8 cellular contexts compared by ENCODE assay signal in the genomic region with DNA sequence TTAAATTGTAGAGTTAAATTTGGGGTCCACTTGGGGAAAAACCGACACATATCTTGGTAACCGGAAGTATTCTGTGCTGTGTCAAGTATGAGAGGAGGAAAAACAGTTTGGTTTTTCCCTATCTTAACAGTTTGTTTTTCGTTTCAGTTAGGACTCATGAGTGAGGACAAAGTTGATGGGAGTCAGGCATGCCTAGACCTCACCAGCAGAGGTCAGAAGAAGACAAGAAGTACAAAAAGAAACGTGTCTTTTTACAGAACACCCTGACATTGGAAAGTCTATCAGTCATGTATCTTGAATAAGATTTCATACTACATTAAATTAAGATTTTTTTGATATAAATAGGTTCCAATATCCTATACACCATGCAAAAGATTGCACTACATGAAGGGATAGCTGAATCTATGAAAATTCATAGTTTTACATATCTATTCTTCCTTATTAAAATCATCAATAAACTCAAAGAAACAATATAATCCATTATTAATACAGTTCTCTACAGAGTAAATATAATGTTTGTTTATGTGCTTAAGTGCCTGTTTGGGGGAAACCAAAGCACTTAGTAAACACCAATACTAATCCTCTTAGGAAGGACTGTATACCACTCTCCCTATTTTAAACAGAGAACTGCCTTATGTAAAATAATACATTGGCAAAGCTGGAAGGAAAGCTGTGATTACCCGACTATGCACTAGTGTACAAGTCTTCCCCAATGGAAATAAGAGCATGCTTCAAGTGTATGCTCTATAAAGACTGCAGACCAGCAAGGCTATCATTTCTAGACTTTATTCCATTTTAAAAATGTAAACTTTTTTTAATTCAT.
DNase-seq lines count a peak whose midpoint lies in the region; ATAC-seq and TF ChIP-seq lines count a peak whose summit lies in the region.

No MANE protein-coding gene starts in this region.

- 39% methylated on average over 5 of the region's 5 CpGs for WGBS in hepatocyte (ENCODE audit: low lambda C conversion rate, missing lambda C conversion rate)

- H3K9me3 ChIP-seq in DND-41 (ENCODE audit: insufficient read depth, low read length, severe bottlenecking) (no peaks in the 10 kb centered on the region), PC-9 (ENCODE audit: insufficient read depth, low read depth) (no peaks in the 10 kb centered on the region), hepatocyte (ENCODE audit: low read depth) (no peaks in the 10 kb centered on the region)

- H3K27me3 ChIP-seq in DND-41 (ENCODE audit: insufficient read depth, low read length, poor library complexity) (no peaks in the 10 kb centered on the region), PC-9 (ENCODE audit: insufficient read depth, low read depth) (no peaks in the 10 kb centered on the region), hepatocyte (no peaks in the 10 kb centered on the region)

- H3K27ac ChIP-seq in DND-41 (ENCODE audit: low read length), result no peak overlapping the region
- 0 out of 2 replicates have a peak overlapping the region, but pooled peaks have one; percentile 17 for H3K27ac ChIP-seq in PC-9
- no peak overlapping the region for H3K27ac ChIP-seq in hepatocyte

- H3K4me1 ChIP-seq in DND-41 (ENCODE audit: insufficient read depth, low read length) (no peaks in the 10 kb centered on the region), PC-9 (replicated peaks; ENCODE audit: insufficient read depth) (no peaks in the 10 kb centered on the region), hepatocyte (ENCODE audit: insufficient read depth) (no peaks in the 10 kb centered on the region)

- POLR2A ChIA-PET in PC-9 (lab: Charles Lee; ENCODE audit: unreplicated experiment), result no interaction called here

- TF ChIP-seq CTCF in DND-41 (IDR thresholded peaks at IDR 0.05; ENCODE audit: borderline replicate concordance, extremely low read depth, low read length, poor library complexity, severe bottlenecking) (peak; percentile 87), PC-9 (conservative IDR thresholded peaks at IDR 0.05) (peak; percentile 82), hepatocyte (IDR thresholded peaks at IDR 0.05; ENCODE audit: poor library complexity) (peak; percentile 90)

- H2AFZ ChIP-seq in DND-41 (ENCODE audit: low read depth, low read length) (no peak overlapping the region), PC-9 (no peak overlapping the region), hepatocyte (no peak overlapping the region)

- H3K9ac ChIP-seq in DND-41 (ENCODE audit: low read depth, low read length), result no peak overlapping the region

- CTCF ChIA-PET in PC-9 (lab: Charles Lee), result interaction anchor here (0.6 to 1.0 kb wide), 3 partner anchors 209 to 301 kb away, joined by 3 read pairs; no protein-coding TSS in a partner anchor

- no TSS peak for BruUV-seq in PC-9 (replicated peaks; lab: Mats Ljungman, UMichigan)

- no peaks in the 10 kb centered on the region for H3F3A ChIP-seq in PC-9 (ENCODE audit: insufficient read depth, low read depth)

- no peak overlapping the region for H3K4me2 ChIP-seq in DND-41 (ENCODE audit: insufficient read depth, low read length)
- H3K4me2 ChIP-seq in PC-9, result no peak overlapping the region
- no peak overlapping the region for H3K4me2 ChIP-seq in hepatocyte

- intact Hi-C loops in PC-9 (cut with micrococcal nuclease; ENCODE audit: unreplicated experiment), result loop anchor here (1.0 to 2.0 kb wide), 3 partner anchors 171 to 242 kb away; no protein-coding TSS in a partner anchor

- no peaks in the 10 kb centered on the region for H3K9me2 ChIP-seq in PC-9 (ENCODE audit: insufficient read depth)
- no peaks in the 10 kb centered on the region for H3K9me2 ChIP-seq in hepatocyte (replicated peaks; ENCODE audit: insufficient read depth)

- H3K4me3 ChIP-seq in DND-41 (ENCODE audit: low read depth in 1 of 2, low read length in 2 of 2), result no peak overlapping the region
- H3K4me3 ChIP-seq in PC-9, result no peak overlapping the region
- H3K4me3 ChIP-seq in hepatocyte, result no peak overlapping the region

- peak; percentile 59 for DNase-seq in DND-41
- DNase-seq in PC-9, result peak in 1 of 2 experiments; percentile 25
- DNase-seq in amniotic stem cell (lab: John Stamatoyannopoulos, UW), result peak; percentile 18
- peak; percentile 70 for DNase-seq in hepatocyte (ENCODE audit: low spot score)
- DNase-seq in stimulated activated CD4-positive, alpha-beta T cell treated with anti-CD3 and anti-CD28 coated beads, Interleukin-15, amount 100 ng/mL, for 48 hours (ENCODE audit: low read depth in 2 of 2), result peak; percentile 12 to 19
- no peak for DNase-seq in cerebellar nuclear complex (lab: John Stamatoyannopoulos, UW)

- H3K79me2 ChIP-seq in DND-41 (ENCODE audit: insufficient read depth, low read length) (no peaks in the 10 kb centered on the region), PC-9 (ENCODE audit: low read depth) (no peaks in the 10 kb centered on the region), hepatocyte (no peaks in the 10 kb centered on the region)

- ATAC-seq in DND-41 (ENCODE audit: insufficient read depth, low read depth), result peak; percentile 89
- peak; percentile 49 for ATAC-seq in GM19438 (IDR thresholded peaks at IDR 0.05; ENCODE audit: low read depth, unreplicated experiment)
- ATAC-seq in HG03558 (IDR thresholded peaks at IDR 0.05; ENCODE audit: extremely low read depth, unreplicated experiment), result peak; percentile 37

- H4K20me1 ChIP-seq in DND-41 (ENCODE audit: insufficient read depth, low read length), result no peaks in the 10 kb centered on the region
- H4K20me1 ChIP-seq in PC-9 (ENCODE audit: insufficient read depth), result no peaks in the 10 kb centered on the region; the same call in 1 of the 2 replicates
- H4K20me1 ChIP-seq in hepatocyte (ENCODE audit: insufficient read depth, poor library complexity, severe bottlenecking), result no peaks in the 10 kb centered on the region

- H3K36me3 ChIP-seq in DND-41 (ENCODE audit: insufficient read depth, low read length), result no peaks in the 10 kb centered on the region
- no peaks in the 10 kb centered on the region for H3K36me3 ChIP-seq in PC-9 (ENCODE audit: low read depth)
- H3K36me3 ChIP-seq in hepatocyte (replicated peaks; ENCODE audit: insufficient read depth, low read depth), result no peaks in the 10 kb centered on the region

Comparison
In these comparisons a context has a peak if more than half of its experiments do, and no peak if none do; other contexts are left out.
1. ATAC-seq: peak in every context shown above with its lines; median percentile 89 in DND-41; 49 in GM19438; 37 in HG03558.
2. DNase-seq: peak in DND-41 (single experiment), amniotic stem cell (single experiment), hepatocyte (single experiment) and stimulated activated CD4-positive, alpha-beta T cell treated with anti-CD3 and anti-CD28 coated beads, Interleukin-15, amount 100 ng/mL, for 48 hours (2 of 2); none in cerebellar nuclear complex (0 of 2).
3. Peak in every context shown above with its lines, with median percentiles within 50 percentile points of each other: CTCF ChIP-seq.